In the genomic region with DNA sequence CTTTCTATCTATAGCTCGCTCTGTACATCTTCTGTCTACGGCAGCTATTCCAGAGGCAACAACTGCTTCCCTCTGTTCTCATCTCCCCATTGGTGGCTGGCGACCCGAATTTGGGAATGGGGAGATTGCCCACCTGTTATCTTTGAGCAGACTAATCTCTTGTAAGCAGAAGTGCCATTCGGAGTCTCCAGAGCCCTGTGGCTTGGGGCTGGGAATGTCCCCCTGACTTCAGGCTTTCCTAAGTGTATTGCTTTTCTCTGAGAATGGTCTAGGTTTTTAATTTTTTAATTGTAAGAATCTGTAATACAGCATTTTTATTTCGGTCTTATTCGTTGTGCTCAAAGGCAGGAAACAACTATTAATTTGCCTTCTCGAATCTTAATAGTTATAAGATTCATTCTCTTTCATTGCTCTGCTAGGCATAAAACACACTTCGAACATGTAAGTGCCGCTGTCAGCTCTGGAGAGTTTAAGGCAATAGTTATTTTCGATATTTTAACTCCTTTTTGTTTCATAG, we compare ENCODE assay signal across 1 cellular context.
TF ChIP-seq lines count a peak whose summit lies in the region.

No MANE protein-coding gene starts in this region.

TF ChIP-seq in liver, 16 proteins besides CTCF, POLR2A, EP300 and RAD21 (continued from another document):
- TF ChIP-seq, protein P1, sequence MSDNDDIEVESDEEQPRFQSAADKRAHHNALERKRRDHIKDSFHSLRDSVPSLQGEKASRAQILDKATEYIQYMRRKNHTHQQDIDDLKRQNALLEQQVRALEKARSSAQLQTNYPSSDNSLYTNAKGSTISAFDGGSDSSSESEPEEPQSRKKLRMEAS (IDR thresholded peaks at IDR 0.05), result no peak
